ENCODE assay signal across 21 cellular contexts in the genomic region with DNA sequence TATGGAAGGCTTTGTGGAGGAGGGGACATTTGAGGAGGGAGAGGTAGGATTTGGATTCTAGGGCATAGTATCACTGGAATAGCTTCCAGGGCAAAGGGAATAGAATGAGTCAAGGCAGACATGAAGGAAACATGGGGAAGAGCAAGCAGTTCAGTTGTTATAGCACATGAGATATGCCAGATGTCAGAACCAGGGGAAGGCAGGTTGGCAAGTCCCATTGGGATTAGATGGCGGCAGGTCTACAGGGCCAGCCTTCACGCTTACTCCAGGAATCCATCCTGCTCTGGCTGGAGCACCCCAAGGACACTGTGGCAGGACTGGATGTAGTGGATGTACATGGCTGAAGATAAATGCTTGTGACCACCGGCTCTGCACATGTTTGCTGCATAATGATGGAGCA.
"Had no signal": no experiment of that assay in that cellular context is flagged by ENCODE, and none has a peak within 500 bp of the region (broad histone marks: within the 10 kb centered on the region; RNA-seq: fewer than 3 reads in every experiment).

No MANE protein-coding gene starts in this region.

- DNase-seq: colonic mucosa; cortex of kidney; dorsolateral prefrontal cortex; effector CD4-positive, alpha-beta T cell; effector memory CD4-positive, alpha-beta T cell; esophagus squamous epithelium; foreskin fibroblast; foreskin melanocyte; gastrocnemius medialis; glutamatergic neuron; head of caudate nucleus; heart right ventricle; hippocampal formation; left cardiac atrium; left lung; left ventricle myocardium superior; lower lobe of right lung; mesenchymal stem cell; mucosa of descending colon; naive B cell; naive thymus-derived CD8-positive, alpha-beta T cell had no signal

- H3K36me3 ChIP-seq: colonic mucosa, esophagus squamous epithelium, gastrocnemius medialis, heart right ventricle, left lung, lower lobe of right lung had no signal

- H3K27me3 ChIP-seq: colonic mucosa, heart right ventricle, left lung had no signal

- H3K9me3 ChIP-seq: colonic mucosa, esophagus squamous epithelium, gastrocnemius medialis, heart right ventricle, left lung, lower lobe of right lung, mucosa of descending colon had no signal

- H3K27ac ChIP-seq: colonic mucosa, dorsolateral prefrontal cortex, esophagus squamous epithelium, gastrocnemius medialis, heart right ventricle, left lung, lower lobe of right lung had no signal

- H3K4me1 ChIP-seq: colonic mucosa, esophagus squamous epithelium, gastrocnemius medialis, heart right ventricle, left lung, lower lobe of right lung had no signal

- H3K4me3 ChIP-seq: colonic mucosa, dorsolateral prefrontal cortex, esophagus squamous epithelium, gastrocnemius medialis, heart right ventricle, left lung, lower lobe of right lung, mucosa of descending colon had no signal
